8 cellular contexts compared by ENCODE assay signal in the genomic region with DNA sequence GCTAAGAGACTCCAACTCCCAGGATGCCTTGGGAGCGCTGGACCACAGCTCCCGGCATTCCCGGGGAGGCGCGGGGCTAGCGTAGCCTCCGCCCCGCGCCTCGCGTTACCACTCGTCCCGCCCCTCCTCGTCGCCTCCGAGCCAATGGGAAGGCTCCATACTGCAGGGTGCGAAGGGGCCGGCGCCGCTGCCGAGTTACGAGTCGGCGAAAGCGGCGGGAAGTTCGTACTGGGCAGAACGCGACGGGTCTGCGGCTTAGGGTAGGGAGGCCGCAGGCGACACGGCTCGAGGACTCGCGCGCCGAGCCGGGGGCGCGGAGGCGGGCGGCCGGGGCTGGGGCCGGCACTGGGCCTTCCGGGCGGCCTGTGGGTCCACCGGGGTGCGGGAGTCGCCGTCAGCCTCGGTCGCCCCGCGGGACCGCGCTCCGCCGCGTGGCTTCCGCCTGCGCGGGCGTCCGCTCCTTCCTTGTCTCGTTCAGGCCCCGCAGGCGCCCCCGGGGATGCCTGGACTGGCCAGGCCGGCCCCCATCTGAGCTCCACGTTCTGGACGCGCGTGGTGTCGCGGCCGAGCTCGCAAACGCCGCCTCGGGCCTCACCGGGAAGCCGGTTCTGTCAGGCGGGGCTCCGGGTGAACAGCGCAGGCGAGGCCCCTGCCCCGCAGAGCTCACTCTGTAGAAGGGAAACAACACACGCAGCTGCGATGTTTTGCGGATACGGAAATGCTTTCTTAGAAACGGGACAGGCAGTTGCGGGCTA. TPM values are rescaled to one million over a fixed set of nuclear protein-coding genes. Genes with fewer than 3 reads are reported as not detected.
DNase-seq lines count a peak whose midpoint lies in the region; ATAC-seq, FAIRE-seq and TF ChIP-seq lines count a peak whose summit lies in the region.

A gene with protein sequence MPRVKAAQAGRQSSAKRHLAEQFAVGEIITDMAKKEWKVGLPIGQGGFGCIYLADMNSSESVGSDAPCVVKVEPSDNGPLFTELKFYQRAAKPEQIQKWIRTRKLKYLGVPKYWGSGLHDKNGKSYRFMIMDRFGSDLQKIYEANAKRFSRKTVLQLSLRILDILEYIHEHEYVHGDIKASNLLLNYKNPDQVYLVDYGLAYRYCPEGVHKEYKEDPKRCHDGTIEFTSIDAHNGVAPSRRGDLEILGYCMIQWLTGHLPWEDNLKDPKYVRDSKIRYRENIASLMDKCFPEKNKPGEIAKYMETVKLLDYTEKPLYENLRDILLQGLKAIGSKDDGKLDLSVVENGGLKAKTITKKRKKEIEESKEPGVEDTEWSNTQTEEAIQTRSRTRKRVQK (plus strand): TSS at position 195 of the 755 bp plus-strand sequence. CDS start 36,090 bp downstream, outside the sequence.

- DNase-seq in Caco-2 (peak; percentile 95 to 96), HTR-8/SVneo (ENCODE audit: insufficient read length, low spot score) (peak; percentile 93), NOMO-1 treated with DMSO at 0.1 percent for 48 hours (lab: John Stamatoyannopoulos, UW; ENCODE audit: unreplicated experiment) (peak; percentile 92), memory B cell (ENCODE audit: low spot score in 2 of 2) (peak; percentile 89 to 93)
- peak; percentile 94 for DNase-seq in effector memory CD8-positive, alpha-beta T cell
- DNase-seq in stimulated activated CD8-positive, alpha-beta memory T cell treated with anti-CD3 and anti-CD28 coated beads, Interleukin-12 subunit alpha, Interleukin-12 subunit beta, amount 100 ng/mL, for 1 hour (ENCODE audit: low read depth): peak; percentile 92

- CTCF ChIA-PET in Caco-2 (lab: Charles Lee): interaction anchor here (1.6 kb wide), 1 partner anchor 55 kb away, joined by 10 read pairs; no protein-coding TSS in a partner anchor
- CTCF ChIA-PET in activated CD8-positive, alpha-beta memory T cell treated with anti-CD3 and anti-CD28 coated beads for 36 hours (lab: Charles Lee): no interaction called here

- BruUV-seq in Caco-2 (replicated peaks; lab: Mats Ljungman, UMichigan): no TSS peak

- no peaks in the 10 kb centered on the region for H3K36me3 ChIP-seq in Caco-2 (ENCODE audit: control insufficient read depth, insufficient read depth, low read length)

- no peak for TF ChIP-seq CTCF in Caco-2 (IDR thresholded peaks at IDR 0.05; ENCODE audit: insufficient read depth in 1 of 2, low read depth in 1 of 2, low read length in 1 of 2, severe bottlenecking in 1 of 2, unreplicated experiment in 1 of 2)

- POLR2A ChIA-PET in Caco-2 (lab: Charles Lee): interaction anchor here (0.6 to 1.1 kb wide), 3 partner anchors 10 to 241 kb away, joined by 3 to 17 read pairs (median 5); no protein-coding TSS in a partner anchor
- POLR2A ChIA-PET in activated CD8-positive, alpha-beta memory T cell treated with anti-CD3 and anti-CD28 coated beads for 36 hours (lab: Charles Lee): interaction anchor here (0.6 to 1.1 kb wide), 3 partner anchors 56 to 1180 kb away, joined by 3 to 9 read pairs (median 3); no protein-coding TSS in a partner anchor

- H3K4me3 Mint-ChIP-seq in Caco-2 (ENCODE audit: unreplicated experiment): peak within 1 kb of the TSS; percentile 89
- H3K4me3 Mint-ChIP-seq in effector memory CD8-positive, alpha-beta T cell: peak within 1 kb of the TSS; percentile 89 to 90
- H3K4me3 Mint-ChIP-seq in memory B cell: peak within 1 kb of the TSS; percentile 84

- H3K27me3 Mint-ChIP-seq in Caco-2 (ENCODE audit: insufficient read depth, unreplicated experiment) (no peaks in the 10 kb centered on the region), memory B cell (no peaks in the 10 kb centered on the region)
- peaks cover 11 to 28% of the 10 kb centered on the region in 2 donors for H3K27me3 Mint-ChIP-seq in effector memory CD8-positive, alpha-beta T cell

- H3K36me3 Mint-ChIP-seq in Caco-2 (ENCODE audit: insufficient read depth, unreplicated experiment): no peaks in the 10 kb centered on the region
- peaks cover 7% of the 10 kb centered on the region for H3K36me3 Mint-ChIP-seq in effector memory CD8-positive, alpha-beta T cell (ENCODE audit: insufficient read depth)
- no peaks in the 10 kb centered on the region for H3K36me3 Mint-ChIP-seq in memory B cell

- peak; percentile 89 for FAIRE-seq in HTR-8/SVneo (lab: Jason Lieb, UNC)

- H3K4me1 ChIP-seq in Caco-2: no peaks in the 10 kb centered on the region

- H3K4me1 Mint-ChIP-seq in Caco-2 (ENCODE audit: low read depth, unreplicated experiment) (peaks cover 8% of the 10 kb centered on the region), memory B cell (peaks cover 19% of the 10 kb centered on the region)
- H3K4me1 Mint-ChIP-seq in effector memory CD8-positive, alpha-beta T cell (ENCODE audit: low read depth in 2 of 2): peaks cover 15 to 16% of the 10 kb centered on the region in 2 donors

- peak within 1 kb of the TSS; percentile 83 for H3K4me3 ChIP-seq in Caco-2 (ENCODE audit: low read depth, low read length)

- ATAC-seq in GM21381 (IDR thresholded peaks at IDR 0.05; ENCODE audit: unreplicated experiment) (peak; percentile 97), memory B cell (ENCODE audit: low read depth) (peak; percentile 94)
- ATAC-seq in effector memory CD8-positive, alpha-beta T cell (replicated peaks): peak; percentile 95

- peak within 1 kb of the TSS; percentile 82 for H3K27ac Mint-ChIP-seq in Caco-2 (ENCODE audit: unreplicated experiment)
- peak within 1 kb of the TSS; percentile 91 to 93 for H3K27ac Mint-ChIP-seq in effector memory CD8-positive, alpha-beta T cell
- peak within 1 kb of the TSS; percentile 93 for H3K27ac Mint-ChIP-seq in memory B cell

- no peaks in the 10 kb centered on the region for H3K9me3 ChIP-seq in Caco-2

- H3K9me3 Mint-ChIP-seq in Caco-2 (ENCODE audit: unreplicated experiment) (no peaks in the 10 kb centered on the region), memory B cell (no peaks in the 10 kb centered on the region)
- H3K9me3 Mint-ChIP-seq in effector memory CD8-positive, alpha-beta T cell: no peaks in the 10 kb centered on the region

- no peaks in the 10 kb centered on the region for H3K27me3 ChIP-seq in Caco-2 (replicated peaks; ENCODE audit: control insufficient read depth, insufficient read depth, low read length)

- intact Hi-C loops in Caco-2 (cut with micrococcal nuclease; ENCODE audit: unreplicated experiment): loop anchor here (2.0 kb wide), 1 partner anchor 35 kb away; no protein-coding TSS in a partner anchor

RNA-seq across cellular contexts. Expression of the gene that starts here (rescaled TPM):
- 35.3 and 42.1 TPM in 2 replicates for total RNA-seq in Caco-2 (2022)
- 10 to 100 TPM; 67.8 to 81.1 TPM for total RNA-seq in activated CD8-positive, alpha-beta memory T cell treated with anti-CD3 and anti-CD28 coated beads for 36 hours

Comparison
In these comparisons a context has a peak if more than half of its experiments do, and no peak if none do; other contexts are left out.
1. Peak in every context shown above with its lines: DNase-seq, ATAC-seq and H3K4me3 ChIP-seq.